ENCODE assay signal across 10 cellular contexts in genomic region chr1:165481820-165482532, GRCh38. TPM values are rescaled to one million over a fixed set of nuclear protein-coding genes. Genes with fewer than 3 reads are reported as not detected.
DNase-seq lines count a peak whose midpoint lies in the region; ATAC-seq and TF ChIP-seq lines count a peak whose summit lies in the region.
"Had no signal": no experiment of that assay in that cellular context is flagged by ENCODE, and none has a peak within 500 bp of the region (broad histone marks: within the 10 kb centered on the region; RNA-seq: fewer than 3 reads in every experiment).

No MANE protein-coding gene starts in this region.

- H3K36me3 ChIP-seq in tibial nerve: no peaks in the 10 kb centered on the region
- H3K36me3 ChIP-seq: suprapubic skin had no signal

- H3K27ac ChIP-seq in tibial nerve: peak overlapping the region in 3 of 4 donors; percentile 31 to 75 (median 62)
- H3K27ac ChIP-seq: suprapubic skin had no signal

- peak in 1 of 2 donors; percentile 72 for TF ChIP-seq EP300 in tibial nerve (IDR thresholded peaks at IDR 0.05)

- no peak overlapping the region for H3K4me3 ChIP-seq in tibial nerve
- H3K4me3 ChIP-seq: suprapubic skin had no signal

- H3K27ac Mint-ChIP-seq in activated naive CD8-positive, alpha-beta T cell treated with anti-CD3 and anti-CD28 coated beads, Interleukin-2, amount 50 U/mL, for 24 hours: no peak overlapping the region
- H3K27ac Mint-ChIP-seq in activated naive CD8-positive, alpha-beta T cell treated with anti-CD3 and anti-CD28 coated beads for 36 hours: no peak overlapping the region

- no peak for TF ChIP-seq CTCF in tibial nerve (IDR thresholded peaks at IDR 0.05)

- intact Hi-C loops in left cardiac atrium (cut with DNase I): no loop called here

- H3K4me3 Mint-ChIP-seq in activated naive CD8-positive, alpha-beta T cell treated with anti-CD3 and anti-CD28 coated beads, Interleukin-2, amount 50 U/mL, for 24 hours: no peak overlapping the region
- no peak overlapping the region for H3K4me3 Mint-ChIP-seq in activated naive CD8-positive, alpha-beta T cell treated with anti-CD3 and anti-CD28 coated beads for 36 hours

- H3K27me3 ChIP-seq in tibial nerve: no peaks in the 10 kb centered on the region

- peak; percentile 83 for ATAC-seq in activated naive CD8-positive, alpha-beta T cell treated with anti-CD3 and anti-CD28 coated beads, Interleukin-2, amount 50 U/mL, for 24 hours
- peak; percentile 74 to 97 for ATAC-seq in left cardiac atrium

- peaks cover 0 to 12% (median 0%) of the 10 kb centered on the region in 4 donors for H3K4me1 ChIP-seq in tibial nerve

- peaks cover 23% of the 10 kb centered on the region for H3K27me3 Mint-ChIP-seq in activated naive CD8-positive, alpha-beta T cell treated with anti-CD3 and anti-CD28 coated beads, Interleukin-2, amount 50 U/mL, for 24 hours
- H3K27me3 Mint-ChIP-seq in activated naive CD8-positive, alpha-beta T cell treated with anti-CD3 and anti-CD28 coated beads for 36 hours: peaks cover 10% of the 10 kb centered on the region

- H3K36me3 Mint-ChIP-seq in activated naive CD8-positive, alpha-beta T cell treated with anti-CD3 and anti-CD28 coated beads, Interleukin-2, amount 50 U/mL, for 24 hours (ENCODE audit: low read depth): no peaks in the 10 kb centered on the region
- no peaks in the 10 kb centered on the region for H3K36me3 Mint-ChIP-seq in activated naive CD8-positive, alpha-beta T cell treated with anti-CD3 and anti-CD28 coated beads for 36 hours

- no peaks in the 10 kb centered on the region for H3K9me3 Mint-ChIP-seq in activated naive CD8-positive, alpha-beta T cell treated with anti-CD3 and anti-CD28 coated beads, Interleukin-2, amount 50 U/mL, for 24 hours
- H3K9me3 Mint-ChIP-seq in activated naive CD8-positive, alpha-beta T cell treated with anti-CD3 and anti-CD28 coated beads for 36 hours: no peaks in the 10 kb centered on the region

- TF ChIP-seq POLR2A in tibial nerve (IDR thresholded peaks at IDR 0.05): no peak

- 19 to 20% methylated on average over 6 of the region's 6 CpGs for WGBS in tibial nerve, 2 donors

- H3K4me1 Mint-ChIP-seq in activated naive CD8-positive, alpha-beta T cell treated with anti-CD3 and anti-CD28 coated beads, Interleukin-2, amount 50 U/mL, for 24 hours: peaks cover 17% of the 10 kb centered on the region
- H3K4me1 Mint-ChIP-seq in activated naive CD8-positive, alpha-beta T cell treated with anti-CD3 and anti-CD28 coated beads for 36 hours: peaks cover 11% of the 10 kb centered on the region

- DNase-seq in activated naive CD8-positive, alpha-beta T cell treated with anti-CD3 and anti-CD28 coated beads, Interleukin-2, amount 50 U/mL, for 24 hours: peak; percentile 19
- DNase-seq in activated naive CD8-positive, alpha-beta T cell treated with anti-CD3 and anti-CD28 coated beads for 36 hours: no peak
- DNase-seq in SW480 (ENCODE audit: low spot score) (peak; percentile 75), left cardiac atrium (peak; percentile 39), tibial nerve (ENCODE audit: low spot score in 2 of 2) (peak in 1 of 2 donors; percentile 42), HUDEP-2 (lab: John Stamatoyannopoulos, UW; ENCODE audit: unreplicated experiment in 76 of 76) (no peak), ecto neural progenitor cell (ENCODE audit: low spot score) (no peak), NCI-H2081 treated with DMSO at 0.1 percent for 48 hours (lab: John Stamatoyannopoulos, UW) (no peak)

- H3K9me3 ChIP-seq in tibial nerve: no peaks in the 10 kb centered on the region
- H3K9me3 ChIP-seq: suprapubic skin had no signal

RNA-seq across cellular contexts. Expression of gene RXRG, which starts 37.0 kb away (rescaled TPM):
- under 1 TPM in 1 of 2 experiments, not detected in 1; 0.10 TPM for total RNA-seq in activated naive CD8-positive, alpha-beta T cell treated with anti-CD3 and anti-CD28 coated beads for 36 hours
- 1 to 10 TPM; 2.4 to 5.3 TPM for total RNA-seq in left cardiac atrium
- 10 to 100 TPM in 2 of 4 donors, 1 to 10 TPM in 2; 3.3 to 13.8 (median 7.3) TPM for total RNA-seq in tibial nerve
- total RNA-seq: mononuclear cell had no signal

Comparison
In these comparisons a context has a peak if more than half of its experiments do, and no peak if none do; other contexts are left out.
1. DNase-seq: peak in activated naive CD8-positive, alpha-beta T cell treated with anti-CD3 and anti-CD28 coated beads, Interleukin-2, amount 50 U/mL, for 24 hours (single experiment), SW480 (single experiment) and left cardiac atrium (single experiment); none in activated naive CD8-positive, alpha-beta T cell treated with anti-CD3 and anti-CD28 coated beads for 36 hours (single experiment), HUDEP-2 (0 of 76), ecto neural progenitor cell (single experiment) and NCI-H2081 treated with DMSO at 0.1 percent for 48 hours (single experiment).